10 cellular contexts compared by ENCODE assay signal in genomic region chrX:69027181-69028005, GRCh38.
DNase-seq lines count a peak whose midpoint lies in the region; ATAC-seq, FAIRE-seq and TF ChIP-seq lines count a peak whose summit lies in the region.
"Had no signal": no experiment of that assay in that cellular context is flagged by ENCODE, and none has a peak within 500 bp of the region (broad histone marks: within the 10 kb centered on the region; RNA-seq: fewer than 3 reads in every experiment).

No MANE protein-coding gene starts in this region.

- H3K27me3 ChIP-seq in endodermal cell (ENCODE audit: control insufficient read depth, insufficient read depth, low read length, poor library complexity, severe bottlenecking) (no peaks in the 10 kb centered on the region), pancreas (no peaks in the 10 kb centered on the region)

- intact Hi-C loops in pancreas (cut with DNase I): no loop called here

- peaks cover 5% of the 10 kb centered on the region for H3K4me1 Mint-ChIP-seq in endodermal cell

- H3K4me1 ChIP-seq in endodermal cell (ENCODE audit: control insufficient read depth, insufficient read depth, low read length) (no peaks in the 10 kb centered on the region), pancreas (no peaks in the 10 kb centered on the region)

- H3K36me3 ChIP-seq in endodermal cell (ENCODE audit: control insufficient read depth, insufficient read depth, low read length): no peaks in the 10 kb centered on the region
- H3K36me3 ChIP-seq in pancreas: no peaks in the 10 kb centered on the region

- no peak for TF ChIP-seq CTCF in endodermal cell (conservative IDR thresholded peaks at IDR 0.05)
- no peak for TF ChIP-seq CTCF in pancreas (IDR thresholded peaks at IDR 0.05)
- TF ChIP-seq CTCF in GM10248 (IDR thresholded peaks at IDR 0.05; ENCODE audit: control extremely low read depth, extremely low read depth, low read depth, missing control alignments): no peak

- DNase-seq in endodermal cell: peak; percentile 17
- no peak for DNase-seq in pancreas
- DNase-seq in DMS 273 treated with DMSO at 0.1 percent for 48 hours (lab: John Stamatoyannopoulos, UW): no peak
- no peak for DNase-seq in GM10248 (ENCODE audit: extremely low spot score)
- no peak for DNase-seq in stimulated activated CD4-positive, alpha-beta T cell treated with anti-CD3 and anti-CD28 coated beads, Interleukin-15, amount 100 ng/mL, for 24 hours
- DNase-seq: activated naive CD8-positive, alpha-beta T cell treated with anti-CD3 and anti-CD28 coated beads, Interleukin-2, amount 10 ng/mL, durations not matched to agents 7 days and 5 days; mesendoderm had no signal

- no peaks in the 10 kb centered on the region for H3K27me3 Mint-ChIP-seq in endodermal cell (ENCODE audit: insufficient read depth)
- H3K27me3 Mint-ChIP-seq: activated naive CD8-positive, alpha-beta T cell treated with anti-CD3 and anti-CD28 coated beads, Interleukin-2, amount 10 ng/mL, durations not matched to agents 7 days and 5 days had no signal

- no peak for TF ChIP-seq POLR2A in GM18505 (IDR thresholded peaks at IDR 0.05; ENCODE audit: borderline replicate concordance, extremely low read depth, insufficient read depth, insufficient read length)

- CTCF ChIA-PET in GM10248 (lab: Yijun Ruan, JAX): interaction anchor here (1.2 to 1.6 kb wide), 2 partner anchors 195 to 199 kb away, joined by 3 to 6 read pairs; partner anchors contain the start of gene EFNB1

- no peak overlapping the region for H3K27ac ChIP-seq in endodermal cell (ENCODE audit: low read depth, low read length)
- peak overlapping the region in 1 of 4 donors; percentile 57 for H3K27ac ChIP-seq in pancreas

- WGBS in endodermal cell (ENCODE audit: insufficient coverage in 1 of 2, insufficient read length in 1 of 2), 2 experiments: 92 to 100% methylated on average over 2 to 11 of the region's 11 CpGs
- 54 to 59% methylated on average over 11 of the region's 11 CpGs for WGBS in pancreas, 2 donors

- POLR2A ChIA-PET in GM10248 (lab: Yijun Ruan, JAX): interaction anchor here (1.0 kb wide), 1 partner anchor 199 kb away, joined by 3 read pairs; the partner anchor contains the start of gene EFNB1

- ATAC-seq in GM18505 (IDR thresholded peaks at IDR 0.05; ENCODE audit: unreplicated experiment) (peak; percentile 45), HG03045 (IDR thresholded peaks at IDR 0.05; ENCODE audit: unreplicated experiment) (peak; percentile 58), pancreas (peak in 3 of 4 donors; percentile 50 to 74 (median 60)), GM21526 (IDR thresholded peaks at IDR 0.05; ENCODE audit: low FRiP score, unreplicated experiment) (no peak)

- H3K4me3 ChIP-seq in endodermal cell (ENCODE audit: low read length): no peak overlapping the region
- no peak overlapping the region for H3K4me3 ChIP-seq in pancreas

- H3K27ac Mint-ChIP-seq in endodermal cell: no peak overlapping the region
- H3K27ac Mint-ChIP-seq: activated naive CD8-positive, alpha-beta T cell treated with anti-CD3 and anti-CD28 coated beads, Interleukin-2, amount 10 ng/mL, durations not matched to agents 7 days and 5 days had no signal

- H3K9me3 ChIP-seq in endodermal cell (ENCODE audit: control insufficient read depth, low read length) (no peaks in the 10 kb centered on the region), pancreas (no peaks in the 10 kb centered on the region)

- FAIRE-seq in pancreas (lab: Jason Lieb, UNC): no peak

- no peak overlapping the region for H3K9ac ChIP-seq in endodermal cell (ENCODE audit: extremely low read depth, low read length, poor library complexity, severe bottlenecking)

- peaks cover 47% of the 10 kb centered on the region for H3K9me3 Mint-ChIP-seq in endodermal cell
- H3K9me3 Mint-ChIP-seq: activated naive CD8-positive, alpha-beta T cell treated with anti-CD3 and anti-CD28 coated beads, Interleukin-2, amount 10 ng/mL, durations not matched to agents 7 days and 5 days had no signal

- no peaks in the 10 kb centered on the region for H3K36me3 Mint-ChIP-seq in endodermal cell (ENCODE audit: low read depth)
- H3K36me3 Mint-ChIP-seq: activated naive CD8-positive, alpha-beta T cell treated with anti-CD3 and anti-CD28 coated beads, Interleukin-2, amount 10 ng/mL, durations not matched to agents 7 days and 5 days had no signal

- H3K4me3 Mint-ChIP-seq in endodermal cell: no peak overlapping the region
- H3K4me3 Mint-ChIP-seq: activated naive CD8-positive, alpha-beta T cell treated with anti-CD3 and anti-CD28 coated beads, Interleukin-2, amount 10 ng/mL, durations not matched to agents 7 days and 5 days had no signal
